10 cellular contexts compared by ENCODE assay signal in genomic region chr10:100825946-100826660, GRCh38.
DNase-seq lines count a peak whose midpoint lies in the region; ATAC-seq, FAIRE-seq and TF ChIP-seq lines count a peak whose summit lies in the region.
"Had no signal": no experiment of that assay in that cellular context is flagged by ENCODE, and none has a peak within 500 bp of the region (broad histone marks: within the 10 kb centered on the region; RNA-seq: fewer than 3 reads in every experiment).

No MANE protein-coding gene starts in this region.

- no peak overlapping the region for H3K9ac ChIP-seq in BLaER1 treated with 17β-estradiol and CSF1 and Interleukin-3, amounts not matched to agents 10 nM and 100 nM
- H3K9ac ChIP-seq in mucosa of rectum (ENCODE audit: low read depth in 1 of 2, low read length in 2 of 2), result no peak overlapping the region

- H3K4me1 ChIP-seq in BLaER1 treated with 17β-estradiol and CSF1 and Interleukin-3, amounts not matched to agents 10 nM and 100 nM, result peaks cover 0 to 29% (median 19%) of the 10 kb centered on the region in 10 experiments; a peak in 13 of 20 replicates
- peaks cover 26% of the 10 kb centered on the region for H3K4me1 ChIP-seq in GM23338 (ENCODE audit: insufficient read depth)
- peaks cover 14 to 19% of the 10 kb centered on the region in 2 donors for H3K4me1 ChIP-seq in mucosa of rectum (ENCODE audit: control insufficient read depth in 2 of 2, insufficient read depth in 2 of 2, low read length in 2 of 2)

- H3K36me3 ChIP-seq in BLaER1 treated with 17β-estradiol and CSF1 and Interleukin-3, amounts not matched to agents 10 nM and 100 nM, result no peaks in the 10 kb centered on the region
- no peaks in the 10 kb centered on the region for H3K36me3 ChIP-seq in GM23338 (ENCODE audit: insufficient read depth)
- no peaks in the 10 kb centered on the region for H3K36me3 ChIP-seq in mucosa of rectum (ENCODE audit: control insufficient read depth in 2 of 2, insufficient read depth in 2 of 2, low read length in 2 of 2)

- H3K4me1 Mint-ChIP-seq in GM23338 (peaks cover 38% of the 10 kb centered on the region), T-helper 17 cell (peaks cover 32% of the 10 kb centered on the region)

- peaks cover 0 to 43% (median 34%) of the 10 kb centered on the region in 11 experiments; a peak in 19 of 22 replicates for H3K9me3 ChIP-seq in BLaER1 treated with 17β-estradiol and CSF1 and Interleukin-3, amounts not matched to agents 10 nM and 100 nM (replicated peaks in 1 of 11)
- H3K9me3 ChIP-seq in T-helper 17 cell (ENCODE audit: control insufficient read depth, low read length, poor library complexity, severe bottlenecking) (no peaks in the 10 kb centered on the region), mucosa of rectum (ENCODE audit: control insufficient read depth in 2 of 2, low read length in 2 of 2) (no peaks in the 10 kb centered on the region)

- no peak overlapping the region for H2AFZ ChIP-seq in GM23338

- peaks cover 91% of the 10 kb centered on the region for H3K27me3 Mint-ChIP-seq in GM23338 (ENCODE audit: insufficient read depth, low read depth, poor library complexity)
- peaks cover 53% of the 10 kb centered on the region for H3K27me3 Mint-ChIP-seq in T-helper 17 cell

- TF ChIP-seq CTCF in GM23338 (conservative IDR thresholded peaks at IDR 0.05; ENCODE audit: low read depth in 2 of 2), result no peak

- H3K79me2 ChIP-seq in GM23338 (replicated peaks; ENCODE audit: insufficient read depth), result no peaks in the 10 kb centered on the region

- DNase-seq in GM23338 (ENCODE audit: low spot score) (no peak), T-helper 17 cell (no peak), mucosa of gallbladder (ENCODE audit: low spot score) (no peak), urothelium cell line (ENCODE audit: low spot score) (no peak), ureter (ENCODE audit: low spot score) (no peak)
- DNase-seq: activated CD8-positive, alpha-beta memory T cell treated with anti-CD3 and anti-CD28 coated beads, Interleukin-2, amount 10 ng/mL, durations not matched to agents 7 days and 5 days; NCI-H2029 had no signal

- H3K9me3 Mint-ChIP-seq in GM23338, result peaks cover 2% of the 10 kb centered on the region; the same call in 2 of the 3 replicates

- peak overlapping the region; percentile 24; the same call in 1 of the 3 replicates for H3K4me3 Mint-ChIP-seq in GM23338
- H3K4me3 Mint-ChIP-seq in T-helper 17 cell, result peak overlapping the region; percentile 31

- H3K9me2 ChIP-seq in GM23338 (ENCODE audit: insufficient read depth), result no peaks in the 10 kb centered on the region

- no peak overlapping the region for H3K27ac ChIP-seq in BLaER1 treated with 17β-estradiol and CSF1 and Interleukin-3, amounts not matched to agents 10 nM and 100 nM
- H3K27ac ChIP-seq in GM23338 (ENCODE audit: low read depth) (no peak overlapping the region), mucosa of rectum (ENCODE audit: low read depth in 2 of 2, low read length in 2 of 2) (no peak overlapping the region)

- peak overlapping the region in 6 of 11 experiments; percentile 21 to 41 (median 30); a peak in 7 of 22 replicates for H3K4me2 ChIP-seq in BLaER1 treated with 17β-estradiol and CSF1 and Interleukin-3, amounts not matched to agents 10 nM and 100 nM
- peak overlapping the region; percentile 77 for H3K4me2 ChIP-seq in GM23338

- H3K27ac Mint-ChIP-seq in GM23338 (no peak overlapping the region), T-helper 17 cell (no peak overlapping the region)
- H3K27ac Mint-ChIP-seq: activated CD8-positive, alpha-beta memory T cell treated with anti-CD3 and anti-CD28 coated beads, Interleukin-2, amount 10 ng/mL, durations not matched to agents 7 days and 5 days had no signal

- ATAC-seq in GM23338 (peak; percentile 1; the same call in 2 of the 3 replicates), T-helper 17 cell (no peak), GM19463 (IDR thresholded peaks at IDR 0.05; ENCODE audit: unreplicated experiment) (no peak)

- FAIRE-seq in urothelium cell line (lab: Jason Lieb, UNC), result no peak

- H3K36me3 Mint-ChIP-seq in GM23338 (ENCODE audit: low read depth) (no peaks in the 10 kb centered on the region; the same call in 2 of the 3 replicates), T-helper 17 cell (ENCODE audit: low read depth) (peaks cover 18% of the 10 kb centered on the region)
- H3K36me3 Mint-ChIP-seq: activated CD8-positive, alpha-beta memory T cell treated with anti-CD3 and anti-CD28 coated beads, Interleukin-2, amount 10 ng/mL, durations not matched to agents 7 days and 5 days had no signal

- peak overlapping the region in 1 of 10 experiments; percentile 56; a peak in 1 of 20 replicates for H3K4me3 ChIP-seq in BLaER1 treated with 17β-estradiol and CSF1 and Interleukin-3, amounts not matched to agents 10 nM and 100 nM
- H3K4me3 ChIP-seq in GM23338, result peak overlapping the region; percentile 52
- peak overlapping the region; percentile 51 to 59 for H3K4me3 ChIP-seq in mucosa of rectum (ENCODE audit: low read length in 2 of 2)

- no peaks in the 10 kb centered on the region for H3F3A ChIP-seq in GM23338 (replicated peaks; ENCODE audit: low read depth)

- H3K27me3 ChIP-seq in BLaER1 treated with 17β-estradiol and CSF1 and Interleukin-3, amounts not matched to agents 10 nM and 100 nM, result peaks cover 67 to 87% (median 82%) of the 10 kb centered on the region in 11 experiments
- H3K27me3 ChIP-seq in GM23338 (ENCODE audit: insufficient read depth) (peaks cover 100% of the 10 kb centered on the region), mucosa of rectum (ENCODE audit: control insufficient read depth in 2 of 2, insufficient read depth in 2 of 2, low read length in 2 of 2) (peaks cover 59 to 75% of the 10 kb centered on the region in 2 donors)

- peaks cover 0 to 41% (median 18%) of the 10 kb centered on the region in 11 experiments; a peak in 12 of 22 replicates for H4K20me1 ChIP-seq in BLaER1 treated with 17β-estradiol and CSF1 and Interleukin-3, amounts not matched to agents 10 nM and 100 nM
- peaks cover 5% of the 10 kb centered on the region; the same call in 1 of the 2 replicates for H4K20me1 ChIP-seq in GM23338 (replicated peaks; ENCODE audit: insufficient read depth)

TF ChIP-seq in GM23338, 12 proteins besides CTCF, POLR2A, EP300 and RAD21:
- TF ChIP-seq STAT1 (IDR thresholded peaks at IDR 0.05; ENCODE audit: unreplicated experiment) (no peak), JUNB (IDR thresholded peaks at IDR 0.05; ENCODE audit: unreplicated experiment) (no peak), EZH2 (IDR thresholded peaks at IDR 0.05; ENCODE audit: low read depth, unreplicated experiment) (peak; percentile 74), EZH2phosphoT487 (IDR thresholded peaks at IDR 0.05; ENCODE audit: unreplicated experiment) (peak; percentile 25)
